1 cellular context compared by ENCODE assay signal in the genomic region with DNA sequence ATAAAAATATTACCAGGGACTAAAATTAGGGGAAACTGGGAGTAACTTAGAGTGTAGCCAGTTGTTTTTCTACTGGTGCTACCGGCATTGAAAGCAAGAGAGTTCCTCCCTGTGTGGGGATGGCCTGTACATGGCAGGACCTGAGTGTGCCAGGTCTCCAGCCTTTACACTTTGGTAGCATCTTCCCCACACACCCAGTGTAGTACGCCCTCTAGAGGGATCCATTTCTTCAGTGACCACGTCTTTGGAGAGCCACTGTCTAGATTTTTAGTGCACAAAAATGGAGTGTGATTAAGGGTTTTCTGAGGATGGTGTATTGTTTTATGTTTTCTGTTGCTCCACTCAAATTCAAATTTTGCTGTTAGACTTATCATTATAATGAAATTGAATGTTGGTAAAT.
TF ChIP-seq lines count a peak whose summit lies in the region.

No MANE protein-coding gene starts in this region.

TF ChIP-seq in GM12878, 131 proteins besides CTCF, POLR2A, EP300 and RAD21:
- no peak for TF ChIP-seq EZH2 (IDR thresholded peaks at IDR 0.05; ENCODE audit: borderline replicate concordance, control insufficient read depth, low read depth, low read length)
- peak; percentile 28; the same call in 1 of the 2 replicates for TF ChIP-seq SMC3 (IDR thresholded peaks at IDR 0.05; ENCODE audit: borderline replicate concordance, low read length)
TF ChIP-seq in GM12878: peak in this region for 1.
